16 cellular contexts compared by ENCODE assay signal in the genomic region with DNA sequence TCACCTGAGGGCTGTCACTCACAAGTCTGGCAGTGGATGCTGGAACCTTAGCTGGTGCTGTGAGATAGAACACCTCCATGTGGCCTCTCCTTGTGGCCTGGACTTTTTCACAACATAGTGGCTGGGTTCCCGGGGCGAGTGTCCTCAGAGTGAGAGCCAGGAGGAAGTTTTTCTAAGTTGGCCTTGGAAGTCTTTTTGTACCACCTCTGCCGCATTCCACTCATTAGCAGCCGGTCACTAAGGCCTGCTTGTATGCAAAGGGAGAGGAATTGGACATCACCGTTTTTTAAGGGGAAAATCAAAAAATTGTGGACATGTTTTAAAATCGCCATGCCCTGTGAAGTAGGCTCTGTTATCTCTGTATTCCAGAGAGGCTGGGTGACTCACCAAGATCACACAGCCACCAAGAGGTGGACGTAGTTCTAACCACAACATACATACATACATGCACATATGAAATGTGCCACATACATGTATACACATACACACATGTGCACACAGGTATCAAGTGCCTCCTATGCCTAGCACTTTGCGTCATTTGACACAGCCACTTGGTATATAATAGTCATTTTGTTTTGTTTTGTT. TPM values are rescaled to one million over a fixed set of nuclear protein-coding genes. Genes with fewer than 3 reads are reported as not detected.
DNase-seq lines count a peak whose midpoint lies in the region; ATAC-seq and TF ChIP-seq lines count a peak whose summit lies in the region.
"Had no signal": no experiment of that assay in that cellular context is flagged by ENCODE, and none has a peak within 500 bp of the region (broad histone marks: within the 10 kb centered on the region; RNA-seq: fewer than 3 reads in every experiment).

No MANE protein-coding gene starts in this region.

- H3K36me3 Mint-ChIP-seq in activated CD4-positive, alpha-beta T cell treated with anti-CD3 and anti-CD28 coated beads for 36 hours (ENCODE audit: low read depth), result no peaks in the 10 kb centered on the region
- H3K36me3 Mint-ChIP-seq: activated naive CD4-positive, alpha-beta T cell treated with anti-CD3 and anti-CD28 coated beads, Interleukin-2, amount 50 U/mL, for 24 hours; CD4-positive, CD25-positive, alpha-beta regulatory T cell had no signal

- in situ Hi-C loops in IMR-90 (cut with MboI; ENCODE audit: low sequenced_read_pairs) (loop anchor here (5.0 kb wide), 1 partner anchor 89 kb away; no protein-coding TSS in a partner anchor), brain microvascular endothelial cell (cut with HindIII; ENCODE audit: low pct_ligation_motif_present, low sequenced_read_pairs) (no loop called here)

- TF ChIP-seq POLR2A in IMR-90 (IDR thresholded peaks at IDR 0.05; ENCODE audit: low read depth, low read length) (no peak), stomach (IDR thresholded peaks at IDR 0.05) (no peak), lower leg skin (IDR thresholded peaks at IDR 0.05) (no peak)

- H3K4me1 ChIP-seq in IMR-90 (ENCODE audit: control insufficient read depth, insufficient read depth, low read length) (peaks cover 16% of the 10 kb centered on the region), right cardiac atrium (ENCODE audit: control insufficient read depth, insufficient read depth, low read length) (peaks cover 3% of the 10 kb centered on the region), stomach (peaks cover 0 to 30% (median 17%) of the 10 kb centered on the region in 4 donors)
- H3K4me1 ChIP-seq: parathyroid adenoma had no signal

- no peak overlapping the region for H3K18ac ChIP-seq in IMR-90 (ENCODE audit: low read depth, low read length)

- intact Hi-C loops in IMR-90 (cut with micrococcal nuclease) (loop anchor here (1.0 to 5.0 kb wide), 4 partner anchors 89 to 329 kb away; no protein-coding TSS in a partner anchor), right cardiac atrium (cut with DNase I) (no loop called here), stomach (cut with DNase I; ENCODE audit: low total_unique reads) (no loop called here), lower leg skin (cut with DNase I; ENCODE audit: low total_unique reads) (no loop called here)
- intact Hi-C loops in activated CD4-positive, alpha-beta T cell treated with anti-CD3 and anti-CD28 coated beads for 36 hours (cut with DNase I, micrococcal nuclease), result loop anchor here in 1 of 2 experiments (5.0 kb wide), 2 partner anchors 89 to 344 kb away; no protein-coding TSS in a partner anchor

- no peak overlapping the region for H3K27ac ChIP-seq in IMR-90 (ENCODE audit: insufficient read depth, low read length)
- H3K27ac ChIP-seq in brain microvascular endothelial cell, result peak overlapping the region; percentile 41
- peak overlapping the region; percentile 51 for H3K27ac ChIP-seq in right cardiac atrium (ENCODE audit: low read length)
- H3K27ac ChIP-seq in stomach, result peak overlapping the region in 3 of 5 donors; percentile 38 to 51 (median 41)
- H3K27ac ChIP-seq: coronary artery, parathyroid adenoma had no signal

- H2AFZ ChIP-seq in IMR-90 (replicated peaks; ENCODE audit: low read length, poor library complexity), result peak overlapping the region; percentile 17

- H3K9ac ChIP-seq in IMR-90 (ENCODE audit: low read depth, low read length), result no peak overlapping the region
- H3K9ac ChIP-seq: parathyroid adenoma had no signal

- H3K14ac ChIP-seq in IMR-90 (replicated peaks; ENCODE audit: low read depth, low read length), result peak overlapping the region; percentile 51

- peak overlapping the region; percentile 30 for H2AK9ac ChIP-seq in IMR-90 (replicated peaks; ENCODE audit: low read depth, low read length, poor library complexity)

- H2BK120ac ChIP-seq in IMR-90 (ENCODE audit: low read depth, low read length), result peak overlapping the region; percentile 36; the same call in 1 of the 2 replicates

- H3K4me3 ChIP-seq in IMR-90 (ENCODE audit: insufficient read depth, low read depth, low read length) (no peak overlapping the region), brain microvascular endothelial cell (ENCODE audit: low read depth, low read length) (no peak overlapping the region), right cardiac atrium (ENCODE audit: low read length) (no peak overlapping the region), stomach (no peak overlapping the region), lower leg skin (ENCODE audit: low read depth, poor library complexity, severe bottlenecking) (no peak overlapping the region)
- H3K4me3 ChIP-seq: coronary artery had no signal

- H3K4me2 ChIP-seq in IMR-90 (ENCODE audit: low read depth, low read length), result no peak overlapping the region

- H3K9me3 ChIP-seq in IMR-90 (ENCODE audit: control insufficient read depth, insufficient read depth, low read length), result no peaks in the 10 kb centered on the region
- no peaks in the 10 kb centered on the region for H3K9me3 ChIP-seq in right cardiac atrium (ENCODE audit: control insufficient read depth, low read length)
- no peaks in the 10 kb centered on the region for H3K9me3 ChIP-seq in stomach

- H2BK5ac ChIP-seq in IMR-90 (ENCODE audit: low read depth, low read length, poor library complexity, severe bottlenecking), result no peak overlapping the region

- ATAC-seq in IMR-90 (ENCODE audit: low read depth), result no peak
- peak; percentile 6 to 38 for ATAC-seq in right cardiac atrium
- ATAC-seq in activated CD4-positive, alpha-beta T cell treated with anti-CD3 and anti-CD28 coated beads for 36 hours, result no peak
- ATAC-seq in GM21528 (IDR thresholded peaks at IDR 0.05; ENCODE audit: low FRiP score, unreplicated experiment), result no peak
- ATAC-seq in GM21360 (IDR thresholded peaks at IDR 0.05; ENCODE audit: unreplicated experiment), result no peak

- CTCF ChIA-PET in IMR-90 (lab: Yijun Ruan, JAX), result interaction anchor here (0.6 to 3.5 kb wide), 16 partner anchors 12 to 161 kb away, joined by 3 to 18 read pairs (median 6); no protein-coding TSS in a partner anchor
- CTCF ChIA-PET in activated CD4-positive, alpha-beta T cell treated with anti-CD3 and anti-CD28 coated beads for 36 hours (lab: Charles Lee), result interaction anchor here (1.0 to 1.9 kb wide), 3 partner anchors 11 to 161 kb away, joined by 3 to 6 read pairs (median 3); no protein-coding TSS in a partner anchor

- H4K20me1 ChIP-seq in IMR-90 (ENCODE audit: insufficient read depth, low read length), result peaks cover 4% of the 10 kb centered on the region; the same call in 1 of the 2 replicates

- dilution Hi-C loops in IMR-90 (cut with HindIII; ENCODE audit: low sequenced_read_pairs, unreplicated experiment), result no loop called here

- H3K27me3 Mint-ChIP-seq in activated CD4-positive, alpha-beta T cell treated with anti-CD3 and anti-CD28 coated beads for 36 hours, result peaks cover 6% of the 10 kb centered on the region
- H3K27me3 Mint-ChIP-seq: activated naive CD4-positive, alpha-beta T cell treated with anti-CD3 and anti-CD28 coated beads, Interleukin-2, amount 50 U/mL, for 24 hours had no signal

- WGBS in IMR-90 (ENCODE audit: extremely low coverage in 2 of 2, insufficient read length in 1 of 2), 2 experiments, result no CpG with 5 or more reads among the region's 8 CpGs
- WGBS in right cardiac atrium, result 75% methylated on average over 8 of the region's 8 CpGs
- 68 to 87% (median 84%) methylated on average over 8 of the region's 8 CpGs for WGBS in stomach, 5 donors
- WGBS in lower leg skin, 2 donors, result 86 to 90% methylated on average over 8 of the region's 8 CpGs

- no peak for TF ChIP-seq CTCF in IMR-90 (conservative IDR thresholded peaks at IDR 0.05; ENCODE audit: low read depth, low read length)
- TF ChIP-seq CTCF in brain microvascular endothelial cell (IDR thresholded peaks at IDR 0.05; ENCODE audit: low read depth, low read length, missing control alignments), result no peak
- no peak for TF ChIP-seq CTCF in stomach (IDR thresholded peaks at IDR 0.05)
- TF ChIP-seq CTCF in lower leg skin (IDR thresholded peaks at IDR 0.05), result no peak

- DNase-seq in IMR-90 (peak; percentile 30), brain microvascular endothelial cell (peak; percentile 58), right cardiac atrium (no peak), stomach (no peak), lower leg skin (ENCODE audit: low spot score in 2 of 2) (no peak)
- DNase-seq in activated CD4-positive, alpha-beta T cell treated with anti-CD3 and anti-CD28 coated beads for 36 hours, result no peak
- DNase-seq: activated CD4-positive, alpha-beta T cell treated with anti-CD3 and anti-CD28 coated beads for 1 hour; activated CD8-positive, alpha-beta memory T cell treated with anti-CD3 and anti-CD28 coated beads for 24 hours had no signal

- no peak overlapping the region for H4K5ac ChIP-seq in IMR-90 (ENCODE audit: low read depth, low read length)

- no peak overlapping the region for H3K23ac ChIP-seq in IMR-90 (ENCODE audit: low read depth, low read length)

- no peak overlapping the region; the same call in 2 of the 3 replicates for H2BK15ac ChIP-seq in IMR-90 (ENCODE audit: low read depth, low read length)

- H3K4ac ChIP-seq in IMR-90 (ENCODE audit: low read depth, low read length), result peak overlapping the region; percentile 28

- H3K56ac ChIP-seq in IMR-90 (ENCODE audit: extremely low read depth, insufficient read depth, low read length), result no peak overlapping the region

- H4K8ac ChIP-seq in IMR-90 (ENCODE audit: low read depth in 2 of 2, low read length in 2 of 2), result no peak overlapping the region

- H3K9me1 ChIP-seq in IMR-90 (ENCODE audit: insufficient read depth, low read length), result peaks cover 13% of the 10 kb centered on the region

- no peaks in the 10 kb centered on the region for H3K9me3 Mint-ChIP-seq in activated CD4-positive, alpha-beta T cell treated with anti-CD3 and anti-CD28 coated beads for 36 hours (ENCODE audit: low read depth)
- H3K9me3 Mint-ChIP-seq: activated naive CD4-positive, alpha-beta T cell treated with anti-CD3 and anti-CD28 coated beads, Interleukin-2, amount 50 U/mL, for 24 hours had no signal

- no peak for TF ChIP-seq EP300 in stomach (IDR thresholded peaks at IDR 0.05)

- no peaks in the 10 kb centered on the region for H3K27me3 ChIP-seq in IMR-90 (ENCODE audit: control insufficient read depth, insufficient read depth, low read length)
- no peaks in the 10 kb centered on the region for H3K27me3 ChIP-seq in brain microvascular endothelial cell (replicated peaks)
- H3K27me3 ChIP-seq in right cardiac atrium (ENCODE audit: control insufficient read depth, insufficient read depth), result no peaks in the 10 kb centered on the region
- no peaks in the 10 kb centered on the region for H3K27me3 ChIP-seq in stomach

- TF ChIP-seq RAD21 in IMR-90 (IDR thresholded peaks at IDR 0.05; ENCODE audit: low read length), result no peak

- H3K36me3 ChIP-seq in IMR-90 (ENCODE audit: control insufficient read depth, insufficient read depth, low read length) (no peaks in the 10 kb centered on the region), brain microvascular endothelial cell (replicated peaks) (no peaks in the 10 kb centered on the region), stomach (no peaks in the 10 kb centered on the region)

- H3K79me1 ChIP-seq in IMR-90 (ENCODE audit: low read depth in 1 of 2, low read length in 2 of 2), result peaks cover 0 to 2% of the 10 kb centered on the region in 2 experiments; a peak in 1 of 4 replicates

- H4K91ac ChIP-seq in IMR-90 (ENCODE audit: insufficient read depth, low read depth, low read length), result peak overlapping the region; percentile 21; the same call in 1 of the 2 replicates

- peaks cover 3% of the 10 kb centered on the region for H3K4me1 Mint-ChIP-seq in activated CD4-positive, alpha-beta T cell treated with anti-CD3 and anti-CD28 coated beads for 36 hours
- H3K4me1 Mint-ChIP-seq: activated naive CD4-positive, alpha-beta T cell treated with anti-CD3 and anti-CD28 coated beads, Interleukin-2, amount 50 U/mL, for 24 hours; endodermal cell had no signal

- POLR2A ChIA-PET in IMR-90 (lab: Charles Lee; ENCODE audit: unreplicated experiment), result interaction anchor here (0.5 kb wide), 1 partner anchor 117 kb away, joined by 3 read pairs; no protein-coding TSS in a partner anchor
- POLR2A ChIA-PET in activated CD4-positive, alpha-beta T cell treated with anti-CD3 and anti-CD28 coated beads for 36 hours (lab: Charles Lee), result interaction anchor here (0.7 kb wide), 2 partner anchors 12 to 159 kb away, joined by 4 to 6 read pairs; no protein-coding TSS in a partner anchor

- BruUV-seq in IMR-90 (replicated peaks; lab: Mats Ljungman, UMichigan), result no TSS peak

- H3K27ac Mint-ChIP-seq in activated CD4-positive, alpha-beta T cell treated with anti-CD3 and anti-CD28 coated beads for 36 hours, result no peak overlapping the region
- H3K27ac Mint-ChIP-seq: activated naive CD4-positive, alpha-beta T cell treated with anti-CD3 and anti-CD28 coated beads, Interleukin-2, amount 50 U/mL, for 24 hours; endodermal cell had no signal

- peak overlapping the region; percentile 36; the same call in 1 of the 2 replicates for H2BK20ac ChIP-seq in IMR-90 (ENCODE audit: low read depth, low read length)

- peak overlapping the region; percentile 52; the same call in 1 of the 2 replicates for H2AK5ac ChIP-seq in IMR-90 (ENCODE audit: low read depth, low read length)

- no peak overlapping the region for H3K4me3 Mint-ChIP-seq in activated CD4-positive, alpha-beta T cell treated with anti-CD3 and anti-CD28 coated beads for 36 hours
- H3K4me3 Mint-ChIP-seq: activated naive CD4-positive, alpha-beta T cell treated with anti-CD3 and anti-CD28 coated beads, Interleukin-2, amount 50 U/mL, for 24 hours; CD4-positive, CD25-positive, alpha-beta regulatory T cell; endodermal cell; nephron had no signal

RNA-seq across cellular contexts. Expression of a gene that starts 16.1 kb away (rescaled TPM):
- total RNA-seq in IMR-90 (2012; rRNA removed) (8.1 and 11.1 TPM in 2 replicates), right cardiac atrium (1 to 10 TPM; 3.8 to 5.9 (median 5.0) TPM), stomach (1 to 10 TPM in 3 of 5 donors, under 1 TPM in 2; 0.29 to 8.4 (median 1.8) TPM), lower leg skin (1 to 10 TPM in 3 of 4 donors, under 1 TPM in 1; 0.91 to 3.6 (median 3.0) TPM)
- polyA plus RNA-seq in IMR-90 (2012; rRNA removed) (1.9 and 2.1 TPM in 2 replicates), right cardiac atrium (1.6 TPM), stomach (1 to 10 TPM in 1 of 3 donors, under 1 TPM in 2; 0.50 to 1.1 (median 0.61) TPM)
- 0.79 and 0.81 TPM in 2 replicates for polyA plus RNA-seq in IMR-90 (2012; cell fraction: cytosol; rRNA removed)
- polyA plus RNA-seq in IMR-90 (2012; cell fraction: nucleus; rRNA removed; ENCODE audit: low replicate concordance), result 3.0 and 5.9 TPM in 2 replicates
- total RNA-seq in activated CD4-positive, alpha-beta T cell treated with anti-CD3 and anti-CD28 coated beads for 36 hours, result 1 to 10 TPM; 3.4 to 5.4 TPM

RNA-seq across cellular contexts. Expression of a gene that starts 25.5 kb away (rescaled TPM):
- total RNA-seq in IMR-90 (2012; rRNA removed), result 43.3 and 46.4 TPM in 2 replicates
- 86.3 and 98.1 TPM in 2 replicates for polyA plus RNA-seq in IMR-90 (2012; rRNA removed)
- polyA plus RNA-seq in IMR-90 (2012; cell fraction: cytosol; rRNA removed), result 91.9 and 128 TPM in 2 replicates
- 110 and 133 TPM in 2 replicates for polyA plus RNA-seq in IMR-90 (2012; cell fraction: nucleus; rRNA removed; ENCODE audit: low replicate concordance)
- total RNA-seq in right cardiac atrium, result 100 to 1,000 TPM in 2 of 4 donors, 10 to 100 TPM in 2; 89.3 to 105 (median 99.1) TPM
- polyA plus RNA-seq in right cardiac atrium, result 93.7 TPM
- 100 to 1,000 TPM in 3 of 5 donors, 10 to 100 TPM in 2; 72.0 to 123 (median 107) TPM for total RNA-seq in stomach
- 100 to 1,000 TPM in 2 of 3 donors, 10 to 100 TPM in 1; 70.8 to 140 (median 121) TPM for polyA plus RNA-seq in stomach
- total RNA-seq in activated CD4-positive, alpha-beta T cell treated with anti-CD3 and anti-CD28 coated beads for 36 hours, result 10 to 100 TPM; 23.8 to 28.4 TPM
- total RNA-seq in lower leg skin, result 100 to 1,000 TPM in 1 of 4 donors, 10 to 100 TPM in 3; 70.2 to 114 (median 77.2) TPM

Comparison
In these comparisons a context has a peak if more than half of its experiments do, and no peak if none do; other contexts are left out.
1. ATAC-seq: peak in right cardiac atrium (2 of 2); none in IMR-90 (single experiment), activated CD4-positive, alpha-beta T cell treated with anti-CD3 and anti-CD28 coated beads for 36 hours (single experiment), GM21528 (single experiment) and GM21360 (single experiment).
2. DNase-seq: peak in IMR-90 (single experiment) and brain microvascular endothelial cell (single experiment); none in right cardiac atrium (0 of 3), stomach (single experiment), activated CD4-positive, alpha-beta T cell treated with anti-CD3 and anti-CD28 coated beads for 36 hours (single experiment) and lower leg skin (0 of 2).